ENCODE assay signal across 11 cellular contexts in the genomic region with DNA sequence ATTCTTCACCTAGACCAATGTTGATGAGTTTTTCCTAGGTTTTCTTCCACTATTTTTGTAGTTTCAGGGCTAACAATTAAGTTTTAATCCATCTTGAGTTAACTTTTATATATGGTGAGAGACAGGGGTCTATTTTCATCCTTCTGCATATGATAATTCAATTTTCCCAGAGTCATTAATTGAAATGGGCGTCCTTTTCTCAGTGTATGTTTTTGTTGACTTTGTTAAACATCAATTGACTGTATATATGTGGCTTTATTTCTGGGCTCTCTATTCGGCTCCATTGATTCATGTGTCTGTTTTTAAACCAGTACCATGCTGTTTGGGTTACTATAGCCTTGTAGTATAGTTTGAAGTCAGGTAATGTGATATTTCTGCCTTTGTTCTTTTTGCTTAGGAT.
"Had no signal": no experiment of that assay in that cellular context is flagged by ENCODE, and none has a peak within 500 bp of the region (broad histone marks: within the 10 kb centered on the region; RNA-seq: fewer than 3 reads in every experiment).

No MANE protein-coding gene starts in this region.

- H3K4me1 ChIP-seq: HAP-1 had no signal

- H3K36me3 ChIP-seq: HAP-1 had no signal

- ATAC-seq: GM23338, HCT116 had no signal

- DNase-seq: GM23248, GOT3, H7, H9, HCEC 1CT, HFFc6 had no signal

- FAIRE-seq: H1, H54 had no signal

- H3K27ac ChIP-seq: GM23248 had no signal

- H3K4me2 ChIP-seq: GM23338 had no signal

- H3K9ac ChIP-seq: GM23248 had no signal

- H2AFZ ChIP-seq: GM23248, GM23338 had no signal

- H3K9me3 ChIP-seq: HAP-1 had no signal

- H3K4me3 ChIP-seq: GM23248, GM23338, HAP-1 had no signal
